1 cellular context compared by ENCODE assay signal in genomic region chr11:26944866-26945664, GRCh38.
TF ChIP-seq lines count a peak whose summit lies in the region.

No MANE protein-coding gene starts in this region.

TF ChIP-seq in IMR-90, 13 proteins besides CTCF, POLR2A, EP300 and RAD21:
- TF ChIP-seq MXI1 (IDR thresholded peaks at IDR 0.05; ENCODE audit: borderline replicate concordance, low read depth, low read length) (no peak), BHLHE40 (IDR thresholded peaks at IDR 0.05; ENCODE audit: low read depth, low read length) (no peak), ELK1 (IDR thresholded peaks at IDR 0.05; ENCODE audit: borderline replicate concordance, low read depth, low read length) (no peak), USF2 (IDR thresholded peaks at IDR 0.05; ENCODE audit: low read depth, low read length) (no peak), FOS (IDR thresholded peaks at IDR 0.05; ENCODE audit: low read depth, low read length) (no peak), SMC3 (IDR thresholded peaks at IDR 0.05; ENCODE audit: low read depth, low read length) (no peak), MAZ (IDR thresholded peaks at IDR 0.05; ENCODE audit: borderline replicate concordance, low read depth, low read length) (no peak), RCOR1 (IDR thresholded peaks at IDR 0.05; ENCODE audit: insufficient replicate concordance, low read length) (no peak), MAFK (IDR thresholded peaks at IDR 0.05; ENCODE audit: low read depth, low read length) (no peak), RFX5 (IDR thresholded peaks at IDR 0.05; ENCODE audit: low read depth, low read length) (no peak), NFE2L2 (IDR thresholded peaks at IDR 0.05; ENCODE audit: low read depth, low read length) (no peak), CEBPB (IDR thresholded peaks at IDR 0.05; ENCODE audit: low read depth, low read length) (no peak), CHD1 (IDR thresholded peaks at IDR 0.05; ENCODE audit: low read depth, low read length) (no peak)
